ENCODE assay signal across 1 cellular context in genomic region chr19:6694147-6694815, GRCh38.
TF ChIP-seq lines count a peak whose summit lies in the region.

No MANE protein-coding gene starts in this region.

TF ChIP-seq in GM23338, 12 proteins besides CTCF, POLR2A, EP300 and RAD21 (continued from another document):
- TF ChIP-seq, protein P1, sequence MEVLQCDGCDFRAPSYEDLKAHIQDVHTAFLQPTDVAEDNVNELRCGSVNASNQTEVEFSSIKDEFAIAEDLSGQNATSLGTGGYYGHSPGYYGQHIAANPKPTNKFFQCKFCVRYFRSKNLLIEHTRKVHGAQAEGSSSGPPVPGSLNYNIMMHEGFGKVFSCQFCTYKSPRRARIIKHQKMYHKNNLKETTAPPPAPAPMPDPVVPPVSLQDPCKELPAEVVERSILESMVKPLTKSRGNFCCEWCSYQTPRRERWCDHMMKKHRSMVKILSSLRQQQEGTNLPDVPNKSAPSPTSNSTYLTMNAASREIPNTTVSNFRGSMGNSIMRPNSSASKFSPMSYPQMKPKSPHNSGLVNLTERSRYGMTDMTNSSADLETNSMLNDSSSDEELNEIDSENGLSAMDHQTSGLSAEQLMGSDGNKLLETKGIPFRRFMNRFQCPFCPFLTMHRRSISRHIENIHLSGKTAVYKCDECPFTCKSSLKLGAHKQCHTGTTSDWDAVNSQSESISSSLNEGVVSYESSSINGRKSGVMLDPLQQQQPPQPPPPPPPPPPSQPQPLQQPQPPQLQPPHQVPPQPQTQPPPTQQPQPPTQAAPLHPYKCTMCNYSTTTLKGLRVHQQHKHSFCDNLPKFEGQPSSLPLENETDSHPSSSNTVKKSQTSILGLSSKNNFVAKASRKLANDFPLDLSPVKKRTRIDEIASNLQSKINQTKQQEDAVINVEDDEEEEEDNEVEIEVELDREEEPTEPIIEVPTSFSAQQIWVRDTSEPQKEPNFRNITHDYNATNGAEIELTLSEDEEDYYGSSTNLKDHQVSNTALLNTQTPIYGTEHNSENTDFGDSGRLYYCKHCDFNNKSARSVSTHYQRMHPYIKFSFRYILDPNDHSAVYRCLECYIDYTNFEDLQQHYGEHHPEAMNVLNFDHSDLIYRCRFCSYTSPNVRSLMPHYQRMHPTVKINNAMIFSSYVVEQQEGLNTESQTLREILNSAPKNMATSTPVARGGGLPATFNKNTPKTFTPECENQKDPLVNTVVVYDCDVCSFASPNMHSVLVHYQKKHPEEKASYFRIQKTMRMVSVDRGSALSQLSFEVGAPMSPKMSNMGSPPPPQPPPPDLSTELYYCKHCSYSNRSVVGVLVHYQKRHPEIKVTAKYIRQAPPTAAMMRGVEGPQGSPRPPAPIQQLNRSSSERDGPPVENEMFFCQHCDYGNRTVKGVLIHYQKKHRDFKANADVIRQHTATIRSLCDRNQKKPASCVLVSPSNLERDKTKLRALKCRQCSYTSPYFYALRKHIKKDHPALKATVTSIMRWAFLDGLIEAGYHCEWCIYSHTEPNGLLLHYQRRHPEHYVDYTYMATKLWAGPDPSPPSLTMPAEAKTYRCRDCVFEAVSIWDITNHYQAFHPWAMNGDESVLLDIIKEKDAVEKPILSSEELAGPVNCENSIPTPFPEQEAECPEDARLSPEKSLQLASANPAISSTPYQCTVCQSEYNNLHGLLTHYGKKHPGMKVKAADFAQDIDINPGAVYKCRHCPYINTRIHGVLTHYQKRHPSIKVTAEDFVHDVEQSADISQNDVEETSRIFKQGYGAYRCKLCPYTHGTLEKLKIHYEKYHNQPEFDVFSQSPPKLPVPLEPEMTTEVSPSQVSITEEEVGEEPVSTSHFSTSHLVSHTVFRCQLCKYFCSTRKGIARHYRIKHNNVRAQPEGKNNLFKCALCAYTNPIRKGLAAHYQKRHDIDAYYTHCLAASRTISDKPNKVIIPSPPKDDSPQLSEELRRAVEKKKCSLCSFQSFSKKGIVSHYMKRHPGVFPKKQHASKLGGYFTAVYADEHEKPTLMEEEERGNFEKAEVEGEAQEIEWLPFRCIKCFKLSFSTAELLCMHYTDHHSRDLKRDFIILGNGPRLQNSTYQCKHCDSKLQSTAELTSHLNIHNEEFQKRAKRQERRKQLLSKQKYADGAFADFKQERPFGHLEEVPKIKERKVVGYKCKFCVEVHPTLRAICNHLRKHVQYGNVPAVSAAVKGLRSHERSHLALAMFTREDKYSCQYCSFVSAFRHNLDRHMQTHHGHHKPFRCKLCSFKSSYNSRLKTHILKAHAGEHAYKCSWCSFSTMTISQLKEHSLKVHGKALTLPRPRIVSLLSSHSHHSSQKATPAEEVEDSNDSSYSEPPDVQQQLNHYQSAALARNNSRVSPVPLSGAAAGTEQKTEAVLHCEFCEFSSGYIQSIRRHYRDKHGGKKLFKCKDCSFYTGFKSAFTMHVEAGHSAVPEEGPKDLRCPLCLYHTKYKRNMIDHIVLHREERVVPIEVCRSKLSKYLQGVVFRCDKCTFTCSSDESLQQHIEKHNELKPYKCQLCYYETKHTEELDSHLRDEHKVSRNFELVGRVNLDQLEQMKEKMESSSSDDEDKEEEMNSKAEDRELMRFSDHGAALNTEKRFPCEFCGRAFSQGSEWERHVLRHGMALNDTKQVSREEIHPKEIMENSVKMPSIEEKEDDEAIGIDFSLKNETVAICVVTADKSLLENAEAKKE (CRISPR knock-in tag; IDR thresholded peaks at IDR 0.05) = no peak
- TF ChIP-seq, protein P2, sequence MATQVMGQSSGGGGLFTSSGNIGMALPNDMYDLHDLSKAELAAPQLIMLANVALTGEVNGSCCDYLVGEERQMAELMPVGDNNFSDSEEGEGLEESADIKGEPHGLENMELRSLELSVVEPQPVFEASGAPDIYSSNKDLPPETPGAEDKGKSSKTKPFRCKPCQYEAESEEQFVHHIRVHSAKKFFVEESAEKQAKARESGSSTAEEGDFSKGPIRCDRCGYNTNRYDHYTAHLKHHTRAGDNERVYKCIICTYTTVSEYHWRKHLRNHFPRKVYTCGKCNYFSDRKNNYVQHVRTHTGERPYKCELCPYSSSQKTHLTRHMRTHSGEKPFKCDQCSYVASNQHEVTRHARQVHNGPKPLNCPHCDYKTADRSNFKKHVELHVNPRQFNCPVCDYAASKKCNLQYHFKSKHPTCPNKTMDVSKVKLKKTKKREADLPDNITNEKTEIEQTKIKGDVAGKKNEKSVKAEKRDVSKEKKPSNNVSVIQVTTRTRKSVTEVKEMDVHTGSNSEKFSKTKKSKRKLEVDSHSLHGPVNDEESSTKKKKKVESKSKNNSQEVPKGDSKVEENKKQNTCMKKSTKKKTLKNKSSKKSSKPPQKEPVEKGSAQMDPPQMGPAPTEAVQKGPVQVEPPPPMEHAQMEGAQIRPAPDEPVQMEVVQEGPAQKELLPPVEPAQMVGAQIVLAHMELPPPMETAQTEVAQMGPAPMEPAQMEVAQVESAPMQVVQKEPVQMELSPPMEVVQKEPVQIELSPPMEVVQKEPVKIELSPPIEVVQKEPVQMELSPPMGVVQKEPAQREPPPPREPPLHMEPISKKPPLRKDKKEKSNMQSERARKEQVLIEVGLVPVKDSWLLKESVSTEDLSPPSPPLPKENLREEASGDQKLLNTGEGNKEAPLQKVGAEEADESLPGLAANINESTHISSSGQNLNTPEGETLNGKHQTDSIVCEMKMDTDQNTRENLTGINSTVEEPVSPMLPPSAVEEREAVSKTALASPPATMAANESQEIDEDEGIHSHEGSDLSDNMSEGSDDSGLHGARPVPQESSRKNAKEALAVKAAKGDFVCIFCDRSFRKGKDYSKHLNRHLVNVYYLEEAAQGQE (IDR thresholded peaks at IDR 0.05; ENCODE audit: unreplicated experiment) = no peak
- TF ChIP-seq STAT1 (IDR thresholded peaks at IDR 0.05; ENCODE audit: unreplicated experiment) (no peak), ZNF331 (CRISPR knock-in tag; IDR thresholded peaks at IDR 0.05; ENCODE audit: low read depth) (no peak), EZH2 (IDR thresholded peaks at IDR 0.05; ENCODE audit: low read depth, unreplicated experiment) (no peak), JUNB (IDR thresholded peaks at IDR 0.05; ENCODE audit: unreplicated experiment) (no peak)
- TF ChIP-seq, protein P3, sequence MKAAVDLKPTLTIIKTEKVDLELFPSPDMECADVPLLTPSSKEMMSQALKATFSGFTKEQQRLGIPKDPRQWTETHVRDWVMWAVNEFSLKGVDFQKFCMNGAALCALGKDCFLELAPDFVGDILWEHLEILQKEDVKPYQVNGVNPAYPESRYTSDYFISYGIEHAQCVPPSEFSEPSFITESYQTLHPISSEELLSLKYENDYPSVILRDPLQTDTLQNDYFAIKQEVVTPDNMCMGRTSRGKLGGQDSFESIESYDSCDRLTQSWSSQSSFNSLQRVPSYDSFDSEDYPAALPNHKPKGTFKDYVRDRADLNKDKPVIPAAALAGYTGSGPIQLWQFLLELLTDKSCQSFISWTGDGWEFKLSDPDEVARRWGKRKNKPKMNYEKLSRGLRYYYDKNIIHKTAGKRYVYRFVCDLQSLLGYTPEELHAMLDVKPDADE (IDR thresholded peaks at IDR 0.05) = no peak
